Comparison of ENCODE assay signal across 8 cellular contexts in genomic region chr1:160030657-160031367, GRCh38. TPM values are rescaled to one million over a fixed set of nuclear protein-coding genes. Genes with fewer than 3 reads are reported as not detected.
A peak's percentile ranks its signal among the peaks of the same experiment; 100 is the strongest.
DNase-seq lines count a peak whose midpoint lies in the region; ATAC-seq and TF ChIP-seq lines count a peak whose summit lies in the region.

No MANE protein-coding gene starts in this region.

- H2AFZ ChIP-seq in SK-N-SH (ENCODE audit: low read depth) (peak overlapping the region; percentile 99), neural progenitor cell (replicated peaks) (peak overlapping the region; percentile 77)

- POLR2A ChIA-PET in SK-N-SH (lab: Yijun Ruan, JAX): interaction anchor here (0.7 to 1.7 kb wide), 3 partner anchors 16 to 56 kb away, joined by 3 to 4 read pairs (median 3); no protein-coding TSS in a partner anchor

- peak overlapping the region; percentile 85 for H3K4me2 ChIP-seq in SK-N-SH
- peak overlapping the region; percentile 94 for H3K4me2 ChIP-seq in neural progenitor cell

- H3K27ac Mint-ChIP-seq in neural progenitor cell: no peak overlapping the region

- H3K27ac ChIP-seq in SK-N-SH (ENCODE audit: low read depth in 2 of 2, low read length in 1 of 2) (peak overlapping the region in 1 of 2 experiments; percentile 82; a peak in 1 of 4 replicates), neural progenitor cell (no peak overlapping the region)

- peaks cover 4 to 12% of the 10 kb centered on the region in 2 experiments for H3K36me3 ChIP-seq in SK-N-SH (replicated peaks in 1 of 2; ENCODE audit: control insufficient read depth in 1 of 2, insufficient read depth in 2 of 2, low read length in 1 of 2)
- H3K36me3 ChIP-seq in neural progenitor cell: no peaks in the 10 kb centered on the region

- 14% methylated on average over 23 of the region's 23 CpGs for WGBS in SK-N-SH (ENCODE audit: low lambda C conversion rate)

- H3K4me1 ChIP-seq in SK-N-SH (ENCODE audit: control insufficient read depth in 1 of 2, insufficient read depth in 2 of 2, low read depth in 1 of 2, low read length in 1 of 2): peaks cover 0 to 15% of the 10 kb centered on the region in 2 experiments; a peak in 2 of 4 replicates
- peaks cover 19% of the 10 kb centered on the region for H3K4me1 ChIP-seq in neural progenitor cell

- H3K27me3 ChIP-seq in SK-N-SH (ENCODE audit: insufficient read depth) (peaks cover under 1% of the 10 kb centered on the region; the same call in 1 of the 2 replicates), neural progenitor cell (peaks cover 22% of the 10 kb centered on the region)

- peaks cover 3% of the 10 kb centered on the region for H3K27me3 Mint-ChIP-seq in neural progenitor cell (ENCODE audit: insufficient read depth, low read depth)

- CTCF ChIA-PET in SK-N-SH (lab: Yijun Ruan, JAX): interaction anchor here (0.6 to 5.8 kb wide), 10 partner anchors 16 to 250 kb away, joined by 3 to 47 read pairs (median 5); partner anchors contain the start of genes DUSP23 and KCNJ9

- TF ChIP-seq CTCF in SK-N-SH (IDR thresholded peaks at IDR 0.05) (no peak), neural progenitor cell (IDR thresholded peaks at IDR 0.05) (no peak)

- no peak for TF ChIP-seq EP300 in SK-N-SH (IDR thresholded peaks at IDR 0.05; ENCODE audit: borderline replicate concordance in 1 of 2, low read depth in 1 of 2, low read length in 1 of 2)

- no peaks in the 10 kb centered on the region for H3K36me3 Mint-ChIP-seq in neural progenitor cell

- H3K9me3 Mint-ChIP-seq in neural progenitor cell: no peaks in the 10 kb centered on the region

- H4K20me1 ChIP-seq in SK-N-SH (ENCODE audit: insufficient read depth) (no peaks in the 10 kb centered on the region), neural progenitor cell (ENCODE audit: low read depth) (peaks cover 9% of the 10 kb centered on the region)

- peak overlapping the region; percentile 84 to 93 for H3K4me3 ChIP-seq in SK-N-SH (ENCODE audit: low read depth in 2 of 2, low read length in 1 of 2)
- H3K4me3 ChIP-seq in neural progenitor cell: peak overlapping the region; percentile 91

- H3K79me2 ChIP-seq in SK-N-SH (ENCODE audit: insufficient read depth) (peaks cover 9% of the 10 kb centered on the region; the same call in 1 of the 2 replicates), neural progenitor cell (ENCODE audit: low read depth) (peaks cover 20% of the 10 kb centered on the region)

- DNase-seq in NCI-H2107 treated with DMSO at 0.1 percent for 48 hours (lab: John Stamatoyannopoulos, UW; ENCODE audit: unreplicated experiment): peak; percentile 49
- no peak for DNase-seq in NCI-H2107 (lab: John Stamatoyannopoulos, UW)
- peak; percentile 37 for DNase-seq in SK-N-SH
- DNase-seq in neural progenitor cell (ENCODE audit: low spot score): peak; percentile 59
- DNase-seq in GDM1 (lab: John Stamatoyannopoulos, UW): no peak

- H3K4me3 Mint-ChIP-seq in neural progenitor cell: peak overlapping the region; percentile 98

- H3K9me3 ChIP-seq in SK-N-SH (no peaks in the 10 kb centered on the region), neural progenitor cell (ENCODE audit: low read depth) (no peaks in the 10 kb centered on the region)

- TF ChIP-seq RAD21 in SK-N-SH (IDR thresholded peaks at IDR 0.05; ENCODE audit: low read length): no peak

- H3K9ac ChIP-seq in SK-N-SH (peak overlapping the region; percentile 68), neural progenitor cell (no peak overlapping the region)

- H3F3A ChIP-seq in SK-N-SH (replicated peaks; ENCODE audit: insufficient read depth) (no peaks in the 10 kb centered on the region), neural progenitor cell (ENCODE audit: low read depth) (peaks cover 21% of the 10 kb centered on the region)

- peaks cover 17% of the 10 kb centered on the region for H3K4me1 Mint-ChIP-seq in neural progenitor cell

- H3K9me2 ChIP-seq in SK-N-SH: no peaks in the 10 kb centered on the region

- peak; percentile 12 for ATAC-seq in HG02588 (IDR thresholded peaks at IDR 0.05; ENCODE audit: unreplicated experiment)
- peak; percentile 28 for ATAC-seq in esophagus mucosa
- no peak for ATAC-seq in GM18511 (IDR thresholded peaks at IDR 0.05; ENCODE audit: unreplicated experiment)

TF ChIP-seq in SK-N-SH, 30 proteins besides CTCF, POLR2A, EP300 and RAD21:
- TF ChIP-seq MXI1 (IDR thresholded peaks at IDR 0.05; ENCODE audit: low read depth, low read length) (0 out of 2 replicates have a peak, but pooled peaks have one; percentile 44), USF2 (IDR thresholded peaks at IDR 0.05; ENCODE audit: borderline replicate concordance, low read depth, low read length) (no peak), GABPA (IDR thresholded peaks at IDR 0.05; ENCODE audit: low read depth) (no peak)

RNA-seq across cellular contexts. Expression of gene PIGM, which starts 1.0 kb away (rescaled TPM):
- polyA plus RNA-seq in SK-N-SH (2012; rRNA removed): 4.0 and 5.1 TPM in 2 replicates
- polyA plus RNA-seq in SK-N-SH (2012; cell fraction: cytosol; rRNA removed): 5.5 and 6.0 TPM in 2 replicates
- polyA plus RNA-seq in SK-N-SH (2012; cell fraction: nucleus; rRNA removed): 2.9 and 4.1 TPM in 2 replicates
- total RNA-seq in esophagus mucosa (3.3 TPM), neural progenitor cell (ENCODE audit: low replicate concordance) (4.5 and 7.1 TPM in 2 replicates)

RNA-seq across cellular contexts. Expression of gene KCNJ10, which starts 39.1 kb away (rescaled TPM):
- polyA plus RNA-seq in SK-N-SH (2012; rRNA removed): 0.03 TPM in 1 of 2 replicates, not detected in the other
- not detected in 2 replicates for polyA plus RNA-seq in SK-N-SH (2012; cell fraction: cytosol; rRNA removed)
- not detected in 2 replicates for polyA plus RNA-seq in SK-N-SH (2012; cell fraction: nucleus; rRNA removed)
- total RNA-seq in esophagus mucosa (not detected), neural progenitor cell (ENCODE audit: low replicate concordance) (0.15 TPM in 1 of 2 replicates, not detected in the other)

RNA-seq across cellular contexts. Expression of gene KCNJ9, which starts 50.5 kb away (rescaled TPM):
- polyA plus RNA-seq in SK-N-SH (2012; rRNA removed): 0.02 and 0.05 TPM in 2 replicates
- 0.01 and 0.03 TPM in 2 replicates for polyA plus RNA-seq in SK-N-SH (2012; cell fraction: cytosol; rRNA removed)
- polyA plus RNA-seq in SK-N-SH (2012; cell fraction: nucleus; rRNA removed): 0.01 TPM in 1 of 2 replicates, not detected in the other
- total RNA-seq in esophagus mucosa (not detected), neural progenitor cell (ENCODE audit: low replicate concordance) (0.09 TPM in 2 replicates)

Comparison
In these comparisons a context has a peak if more than half of its experiments do, and no peak if none do; other contexts are left out.
1. DNase-seq: peak in NCI-H2107 treated with DMSO at 0.1 percent for 48 hours (single experiment), SK-N-SH (single experiment) and neural progenitor cell (single experiment); none in NCI-H2107 (single experiment) and GDM1 (single experiment).